9 cellular contexts compared by ENCODE assay signal in genomic region chr21:29233611-29234540, GRCh38.
DNase-seq lines count a peak whose midpoint lies in the region; ATAC-seq and TF ChIP-seq lines count a peak whose summit lies in the region.
"Had no signal": no experiment of that assay in that cellular context is flagged by ENCODE, and none has a peak within 500 bp of the region (broad histone marks: within the 10 kb centered on the region; RNA-seq: fewer than 3 reads in every experiment).

No MANE protein-coding gene starts in this region.

- intact Hi-C loops in prostate gland (cut with DNase I), result no loop called here

- DNase-seq in epithelial cell of prostate (ENCODE audit: low read depth, low spot score), result no peak
- no peak for DNase-seq in pons (ENCODE audit: low spot score)
- DNase-seq in NCI-H2171 (lab: John Stamatoyannopoulos, UW), result no peak
- DNase-seq in prostate gland (ENCODE audit: low spot score), result no peak
- no peak for DNase-seq in AG20443 (ENCODE audit: low spot score)

- no peaks in the 10 kb centered on the region for H3K9me3 ChIP-seq in prostate gland

- H3K27me3 ChIP-seq in prostate gland (replicated peaks; ENCODE audit: insufficient read depth), result no peaks in the 10 kb centered on the region

- TF ChIP-seq POLR2A in GM18505 (IDR thresholded peaks at IDR 0.05; ENCODE audit: borderline replicate concordance, extremely low read depth, insufficient read depth, insufficient read length), result no peak
- TF ChIP-seq POLR2A in prostate gland (IDR thresholded peaks at IDR 0.05), result no peak

- H3K4me1 ChIP-seq in prostate gland (replicated peaks), result no peaks in the 10 kb centered on the region

- H3K36me3 ChIP-seq in prostate gland, result no peaks in the 10 kb centered on the region

- 94% methylated on average over 11 of the region's 11 CpGs for WGBS in prostate gland

- TF ChIP-seq CTCF in prostate gland (IDR thresholded peaks at IDR 0.05), result no peak

- no peak overlapping the region for H3K4me3 ChIP-seq in prostate gland

- peak; percentile 61 for ATAC-seq in GM18505 (IDR thresholded peaks at IDR 0.05; ENCODE audit: unreplicated experiment)
- peak; percentile 52 for ATAC-seq in GM21390 (IDR thresholded peaks at IDR 0.05; ENCODE audit: unreplicated experiment)
- ATAC-seq in HG03457 (IDR thresholded peaks at IDR 0.05; ENCODE audit: unreplicated experiment), result peak; percentile 56
- ATAC-seq: sciatic nerve had no signal

- H3K27ac ChIP-seq in epithelial cell of prostate, result peak overlapping the region; percentile 79
- no peak overlapping the region for H3K27ac ChIP-seq in prostate gland
